ENCODE assay signal across 29 cellular contexts in the genomic region with DNA sequence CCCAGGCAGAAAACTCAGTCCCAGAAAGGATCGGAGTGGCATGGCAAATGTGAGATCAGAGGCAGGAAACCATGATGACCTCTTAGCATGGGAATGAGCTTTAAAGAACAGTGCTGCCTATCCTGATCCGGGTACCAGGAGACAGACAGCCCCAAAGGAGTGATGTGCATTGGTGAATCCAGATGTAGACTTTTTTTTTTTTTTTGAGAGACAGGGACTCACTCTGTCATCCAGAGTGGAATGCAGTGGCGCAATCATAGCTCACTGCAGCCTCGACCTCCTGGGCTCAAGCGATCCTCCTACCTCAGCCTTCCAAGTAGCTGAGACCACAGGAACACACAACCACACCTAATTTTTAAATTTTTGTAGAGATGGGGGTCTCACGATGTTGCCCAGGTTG.
A peak's percentile ranks its signal among the peaks of the same experiment; 100 is the strongest.
DNase-seq lines count a peak whose midpoint lies in the region; ATAC-seq, FAIRE-seq and TF ChIP-seq lines count a peak whose summit lies in the region.
"Had no signal": no experiment of that assay in that cellular context is flagged by ENCODE, and none has a peak within 500 bp of the region (broad histone marks: within the 10 kb centered on the region; RNA-seq: fewer than 3 reads in every experiment).

No MANE protein-coding gene starts in this region.

- intact Hi-C loops in left ventricle myocardium inferior (cut with micrococcal nuclease) (no loop called here), heart right ventricle (cut with DNase I) (loop anchor here in 2 of 10 donors (10.0 kb wide), 2 partner anchors 408 to 478 kb away; no protein-coding TSS in a partner anchor)

- no peak for DNase-seq in left ventricle myocardium inferior
- DNase-seq in heart right ventricle = no peak
- DNase-seq in bronchial epithelial cell (ENCODE audit: low read depth) = peak; percentile 15
- no peak for DNase-seq in neural progenitor cell (ENCODE audit: low spot score)
- no peak for DNase-seq in type B pancreatic cell (ENCODE audit: extremely low spot score, unreplicated experiment)
- DNase-seq in A172 (ENCODE audit: low spot score) = no peak
- no peak for DNase-seq in DMS79 treated with DMSO at 0.1 percent for 48 hours (lab: John Stamatoyannopoulos, UW)
- no peak for DNase-seq in stimulated activated CD4-positive, alpha-beta T cell treated with anti-CD3 and anti-CD28 coated beads, Interleukin-4, amount 100 ng/mL, for 1 hour
- DNase-seq: activated CD4-positive, alpha-beta T cell treated with anti-CD3 and anti-CD28 coated beads for 48 hours; activated naive CD4-positive, alpha-beta T cell treated with anti-CD3 and anti-CD28 coated beads, Interleukin-2, amount 10 ng/mL, durations not matched to agents 7 days and 5 days; activated T-cell treated with anti-CD3 and anti-CD28 coated beads, Interleukin-2, amount 50 U/mL, for 72 hours; anterior cingulate cortex; central memory CD4-positive, alpha-beta T cell; dermis blood vessel endothelial cell; DND-41; left colon; naive thymus-derived CD8-positive, alpha-beta T cell; NCI-H1048; NCI-H2029; NCI-H2227 treated with DMSO at 0.1 percent for 48 hours; NCI-H69; sigmoid colon had no signal

- H3K27ac ChIP-seq in left ventricle myocardium inferior (replicated peaks) = peak overlapping the region; percentile 50
- peak overlapping the region in 1 of 10 donors; percentile 3 for H3K27ac ChIP-seq in heart right ventricle
- no peak overlapping the region for H3K27ac ChIP-seq in neural progenitor cell
- H3K27ac ChIP-seq: A549, HL-60, parathyroid adenoma, VCaP had no signal

- peaks cover 5% of the 10 kb centered on the region for H3K9me3 ChIP-seq in left ventricle myocardium inferior (replicated peaks)
- H3K9me3 ChIP-seq in heart right ventricle = peaks cover 0 to 9% (median under 1%) of the 10 kb centered on the region in 11 donors
- no peaks in the 10 kb centered on the region for H3K9me3 ChIP-seq in neural progenitor cell (ENCODE audit: low read depth)
- H3K9me3 ChIP-seq: A549, HAP-1, sigmoid colon had no signal

- no peaks in the 10 kb centered on the region for H3K79me2 ChIP-seq in neural progenitor cell (ENCODE audit: low read depth)
- H3K79me2 ChIP-seq: parathyroid adenoma had no signal

- TF ChIP-seq CTCF in left ventricle myocardium inferior (IDR thresholded peaks at IDR 0.05; ENCODE audit: borderline replicate concordance) = no peak
- TF ChIP-seq CTCF in heart right ventricle (IDR thresholded peaks at IDR 0.05) = no peak
- no peak for TF ChIP-seq CTCF in bronchial epithelial cell (IDR thresholded peaks at IDR 0.05; ENCODE audit: insufficient read depth, low read length, severe bottlenecking)
- TF ChIP-seq CTCF in neural progenitor cell (IDR thresholded peaks at IDR 0.05) = no peak
- no peak for TF ChIP-seq CTCF in type B pancreatic cell (conservative IDR thresholded peaks at IDR 0.05)

- no peaks in the 10 kb centered on the region for H3K36me3 ChIP-seq in left ventricle myocardium inferior
- H3K36me3 ChIP-seq in heart right ventricle = no peaks in the 10 kb centered on the region
- no peaks in the 10 kb centered on the region for H3K36me3 ChIP-seq in bronchial epithelial cell (ENCODE audit: control insufficient read depth, insufficient read depth, low read length)
- H3K36me3 ChIP-seq in neural progenitor cell = no peaks in the 10 kb centered on the region
- H3K36me3 ChIP-seq: HAP-1, sigmoid colon had no signal

- H3K36me3 Mint-ChIP-seq in neural progenitor cell (peaks cover 2% of the 10 kb centered on the region), type B pancreatic cell (peaks cover 6% of the 10 kb centered on the region)
- H3K36me3 Mint-ChIP-seq: activated naive CD4-positive, alpha-beta T cell treated with anti-CD3 and anti-CD28 coated beads, Interleukin-2, amount 10 ng/mL, durations not matched to agents 7 days and 5 days; naive thymus-derived CD8-positive, alpha-beta T cell had no signal

- WGBS in heart right ventricle, 2 donors = 92 to 93% methylated on average over 6 of the region's 6 CpGs

- H3K4me3 Mint-ChIP-seq in neural progenitor cell (no peak overlapping the region), type B pancreatic cell (peak overlapping the region; percentile 6)
- H3K4me3 Mint-ChIP-seq: activated naive CD4-positive, alpha-beta T cell treated with anti-CD3 and anti-CD28 coated beads, Interleukin-2, amount 10 ng/mL, durations not matched to agents 7 days and 5 days; activated T-cell treated with anti-CD3 and anti-CD28 coated beads, Interleukin-2, amount 50 U/mL, for 72 hours; mesothelial cell of epicardium; naive thymus-derived CD8-positive, alpha-beta T cell had no signal

- H3K27me3 ChIP-seq in left ventricle myocardium inferior (ENCODE audit: low read depth) (no peaks in the 10 kb centered on the region), heart right ventricle (no peaks in the 10 kb centered on the region), bronchial epithelial cell (ENCODE audit: control insufficient read depth, insufficient read depth, low read length) (no peaks in the 10 kb centered on the region), neural progenitor cell (no peaks in the 10 kb centered on the region)
- H3K27me3 ChIP-seq: sigmoid colon had no signal

- ATAC-seq in heart right ventricle = no peak
- ATAC-seq: A549; activated T-cell treated with anti-CD3 and anti-CD28 coated beads, Interleukin-2, amount 50 U/mL, for 72 hours; left colon; naive thymus-derived CD8-positive, alpha-beta T cell had no signal

- no peak overlapping the region for H3K4me2 ChIP-seq in neural progenitor cell
- H3K4me2 ChIP-seq: A549 had no signal

- H3K9me3 Mint-ChIP-seq in neural progenitor cell = peaks cover 17% of the 10 kb centered on the region
- peaks cover 3% of the 10 kb centered on the region for H3K9me3 Mint-ChIP-seq in type B pancreatic cell
- H3K9me3 Mint-ChIP-seq: activated naive CD4-positive, alpha-beta T cell treated with anti-CD3 and anti-CD28 coated beads, Interleukin-2, amount 10 ng/mL, durations not matched to agents 7 days and 5 days; activated T-cell treated with anti-CD3 and anti-CD28 coated beads, Interleukin-2, amount 50 U/mL, for 72 hours had no signal

- H3K27me3 Mint-ChIP-seq in neural progenitor cell (ENCODE audit: insufficient read depth, low read depth) (peaks cover 2% of the 10 kb centered on the region), type B pancreatic cell (no peaks in the 10 kb centered on the region)

- H3K4me1 Mint-ChIP-seq in neural progenitor cell = peaks cover 46% of the 10 kb centered on the region
- peaks cover 54% of the 10 kb centered on the region for H3K4me1 Mint-ChIP-seq in type B pancreatic cell (ENCODE audit: unreplicated experiment)
- H3K4me1 Mint-ChIP-seq: activated naive CD4-positive, alpha-beta T cell treated with anti-CD3 and anti-CD28 coated beads, Interleukin-2, amount 10 ng/mL, durations not matched to agents 7 days and 5 days had no signal

- H3K4me1 ChIP-seq in left ventricle myocardium inferior = peaks cover 33% of the 10 kb centered on the region
- H3K4me1 ChIP-seq in heart right ventricle = peaks cover 0 to 39% (median 17%) of the 10 kb centered on the region in 9 donors
- no peaks in the 10 kb centered on the region for H3K4me1 ChIP-seq in neural progenitor cell
- H3K4me1 ChIP-seq: A549, HAP-1, parathyroid adenoma had no signal

- no peak overlapping the region for H3K4me3 ChIP-seq in left ventricle myocardium inferior
- no peak overlapping the region for H3K4me3 ChIP-seq in heart right ventricle
- H3K4me3 ChIP-seq in bronchial epithelial cell (ENCODE audit: low read depth, low read length) = no peak overlapping the region
- no peak overlapping the region for H3K4me3 ChIP-seq in neural progenitor cell
- H3K4me3 ChIP-seq: A549, HAP-1, sigmoid colon had no signal

- H3K9ac ChIP-seq in neural progenitor cell = no peak overlapping the region
- H3K9ac ChIP-seq: parathyroid adenoma had no signal

- no peaks in the 10 kb centered on the region for H4K20me1 ChIP-seq in neural progenitor cell (ENCODE audit: low read depth)

- no peaks in the 10 kb centered on the region for H3F3A ChIP-seq in neural progenitor cell (ENCODE audit: low read depth)

- H3K27ac Mint-ChIP-seq in neural progenitor cell (peak overlapping the region; percentile 40), type B pancreatic cell (peak overlapping the region; percentile 88)
- H3K27ac Mint-ChIP-seq: activated naive CD4-positive, alpha-beta T cell treated with anti-CD3 and anti-CD28 coated beads, Interleukin-2, amount 10 ng/mL, durations not matched to agents 7 days and 5 days; activated T-cell treated with anti-CD3 and anti-CD28 coated beads, Interleukin-2, amount 50 U/mL, for 72 hours had no signal

- FAIRE-seq in bronchial epithelial cell (lab: Jason Lieb, UNC) = no peak
- FAIRE-seq: A549, GM12892 had no signal

- no peak overlapping the region for H2AFZ ChIP-seq in neural progenitor cell (replicated peaks)
- H2AFZ ChIP-seq: parathyroid adenoma had no signal
